Comparison of ENCODE assay signal across 10 cellular contexts in genomic region chr12:11264501-11264900, GRCh38. TPM values are rescaled to one million over a fixed set of nuclear protein-coding genes. Genes with fewer than 3 reads are reported as not detected.
"Had no signal": no experiment of that assay in that cellular context is flagged by ENCODE, and none has a peak within 500 bp of the region (broad histone marks: within the 10 kb centered on the region; RNA-seq: fewer than 3 reads in every experiment).

No MANE protein-coding gene starts in this region.

- H3K4me3 ChIP-seq: K562 had no signal

- H3K4me2 ChIP-seq: KMS-11 had no signal

- H3K27ac ChIP-seq: HL-60, KMS-11 had no signal

- DNase-seq: IMR-90, KBM-7, KG1 had no signal

- H3K9ac ChIP-seq: KMS-11 had no signal

RNA-seq across cellular contexts. Expression of gene PRB3, which starts 5.0 kb away (rescaled TPM):
- total RNA-seq: HepG2, HT-29, HT1080, IMR-90, K562 had no signal
- polyA plus RNA-seq: HepG2, IgD-negative memory B cell, IMR-90 had no signal

RNA-seq across cellular contexts. Expression of gene PRB4, which starts 45.7 kb away (rescaled TPM):
- total RNA-seq: HepG2, HT-29, HT1080, IMR-90, K562 had no signal
- polyA plus RNA-seq: HepG2, IgD-negative memory B cell, IMR-90, K562 had no signal
